In genomic region chr10:48457949-48458661, GRCh38 we compare ENCODE assay signal across 15 cellular contexts.
DNase-seq lines count a peak whose midpoint lies in the region; ATAC-seq and TF ChIP-seq lines count a peak whose summit lies in the region.
"Had no signal": no experiment of that assay in that cellular context is flagged by ENCODE, and none has a peak within 500 bp of the region (broad histone marks: within the 10 kb centered on the region; RNA-seq: fewer than 3 reads in every experiment).

No MANE protein-coding gene starts in this region.

- peaks cover 88% of the 10 kb centered on the region for H3K79me2 ChIP-seq in osteoblast (ENCODE audit: insufficient read depth, low read length)

- H3K4me1 ChIP-seq in osteoblast (ENCODE audit: insufficient read depth, low read length) (no peaks in the 10 kb centered on the region), aorta (ENCODE audit: control insufficient read depth in 1 of 2, insufficient read depth in 2 of 2, low read length in 2 of 2) (no peaks in the 10 kb centered on the region)
- H3K4me1 ChIP-seq: SJSA1 had no signal

- H3K9me3 ChIP-seq in osteoblast (ENCODE audit: low read depth, low read length) (no peaks in the 10 kb centered on the region), aorta (ENCODE audit: control insufficient read depth, low read length) (no peaks in the 10 kb centered on the region)
- H3K9me3 ChIP-seq: SJSA1 had no signal

- no peaks in the 10 kb centered on the region for H3K4me1 Mint-ChIP-seq in natural killer cell treated with Interleukin-12 subunit alpha and Interleukin-12 subunit beta and Interleukin-15 and Interleukin-18, amount 100 ng/mL, for 72 hours (ENCODE audit: low read depth in 2 of 2)
- no peaks in the 10 kb centered on the region for H3K4me1 Mint-ChIP-seq in natural killer cell
- H3K4me1 Mint-ChIP-seq in dendritic cell treated with granulocyte-macrophage colony-stimulating factor and Interleukin-4, amounts not matched to agents 40 ng/mL and 50 ng/mL, for 4 days (ENCODE audit: low read depth) = peaks cover 53% of the 10 kb centered on the region

- H3K36me3 Mint-ChIP-seq in natural killer cell treated with Interleukin-12 subunit alpha and Interleukin-12 subunit beta and Interleukin-15 and Interleukin-18, amount 100 ng/mL, for 72 hours = no peaks in the 10 kb centered on the region
- no peaks in the 10 kb centered on the region for H3K36me3 Mint-ChIP-seq in natural killer cell
- H3K36me3 Mint-ChIP-seq in dendritic cell treated with granulocyte-macrophage colony-stimulating factor and Interleukin-4, amounts not matched to agents 40 ng/mL and 50 ng/mL, for 4 days (ENCODE audit: low read depth) = peaks cover 45% of the 10 kb centered on the region

- H3K4me3 ChIP-seq in osteoblast (ENCODE audit: insufficient read depth, low read length) (no peak overlapping the region), aorta (ENCODE audit: low read length in 2 of 2) (no peak overlapping the region)
- H3K4me3 ChIP-seq: SJSA1 had no signal

- no peaks in the 10 kb centered on the region for H3K27me3 Mint-ChIP-seq in natural killer cell treated with Interleukin-12 subunit alpha and Interleukin-12 subunit beta and Interleukin-15 and Interleukin-18, amount 100 ng/mL, for 72 hours
- H3K27me3 Mint-ChIP-seq in natural killer cell (ENCODE audit: low read depth in 2 of 2) = no peaks in the 10 kb centered on the region
- peaks cover 25% of the 10 kb centered on the region for H3K27me3 Mint-ChIP-seq in dendritic cell treated with granulocyte-macrophage colony-stimulating factor and Interleukin-4, amounts not matched to agents 40 ng/mL and 50 ng/mL, for 4 days

- no peaks in the 10 kb centered on the region for H3K9me3 Mint-ChIP-seq in natural killer cell treated with Interleukin-12 subunit alpha and Interleukin-12 subunit beta and Interleukin-15 and Interleukin-18, amount 100 ng/mL, for 72 hours
- no peaks in the 10 kb centered on the region for H3K9me3 Mint-ChIP-seq in natural killer cell
- no peaks in the 10 kb centered on the region for H3K9me3 Mint-ChIP-seq in dendritic cell treated with granulocyte-macrophage colony-stimulating factor and Interleukin-4, amounts not matched to agents 40 ng/mL and 50 ng/mL, for 4 days

- no peak overlapping the region for H2AFZ ChIP-seq in osteoblast (ENCODE audit: low read length)

- H3K27ac ChIP-seq in osteoblast (ENCODE audit: low read depth, low read length) (no peak overlapping the region), aorta (ENCODE audit: low read depth in 1 of 2, low read length in 2 of 2) (no peak overlapping the region)
- H3K27ac ChIP-seq: KMS-11, SJSA1 had no signal

- no peak for ATAC-seq in natural killer cell treated with Interleukin-12 subunit alpha and Interleukin-12 subunit beta and Interleukin-15 and Interleukin-18, amount 100 ng/mL, for 72 hours
- no peak for ATAC-seq in natural killer cell
- ATAC-seq in aorta (ENCODE audit: low FRiP score) = no peak
- no peak for ATAC-seq in HG03520 (IDR thresholded peaks at IDR 0.05; ENCODE audit: unreplicated experiment)

- no peak overlapping the region for H3K4me3 Mint-ChIP-seq in natural killer cell treated with Interleukin-12 subunit alpha and Interleukin-12 subunit beta and Interleukin-15 and Interleukin-18, amount 100 ng/mL, for 72 hours
- H3K4me3 Mint-ChIP-seq in natural killer cell = no peak overlapping the region
- no peak overlapping the region for H3K4me3 Mint-ChIP-seq in dendritic cell treated with granulocyte-macrophage colony-stimulating factor and Interleukin-4, amounts not matched to agents 40 ng/mL and 50 ng/mL, for 4 days

- intact Hi-C loops in natural killer cell (cut with micrococcal nuclease) = no loop called here
- intact Hi-C loops in dendritic cell treated with granulocyte-macrophage colony-stimulating factor and Interleukin-4, amounts not matched to agents 40 ng/mL and 50 ng/mL, for 4 days (cut with micrococcal nuclease) = no loop called here
- intact Hi-C loops in aorta (cut with DNase I) = no loop called here

- 77 to 80% methylated on average over 5 of the region's 5 CpGs for WGBS in aorta, 2 donors

- no peak overlapping the region for H3K4me2 ChIP-seq in osteoblast (ENCODE audit: insufficient read depth, low read length)
- H3K4me2 ChIP-seq: KMS-11 had no signal

- no peaks in the 10 kb centered on the region for H3K27me3 ChIP-seq in osteoblast (ENCODE audit: insufficient read depth, low read length)
- H3K27me3 ChIP-seq in aorta (ENCODE audit: control insufficient read depth in 1 of 2, insufficient read depth in 2 of 2, low read length in 1 of 2) = no peaks in the 10 kb centered on the region
- H3K27me3 ChIP-seq: SJSA1 had no signal

- H3K36me3 ChIP-seq in osteoblast (ENCODE audit: insufficient read depth, low read length) = peaks cover 16% of the 10 kb centered on the region
- H3K36me3 ChIP-seq in aorta (ENCODE audit: control insufficient read depth in 1 of 2, insufficient read depth in 2 of 2, low read length in 1 of 2) = no peaks in the 10 kb centered on the region
- H3K36me3 ChIP-seq: SJSA1 had no signal

- peaks cover 50% of the 10 kb centered on the region for H4K20me1 ChIP-seq in osteoblast (ENCODE audit: insufficient read depth, low read length)

- H3K27ac Mint-ChIP-seq in natural killer cell treated with Interleukin-12 subunit alpha and Interleukin-12 subunit beta and Interleukin-15 and Interleukin-18, amount 100 ng/mL, for 72 hours = no peak overlapping the region
- no peak overlapping the region for H3K27ac Mint-ChIP-seq in natural killer cell
- peak overlapping the region; percentile 61 for H3K27ac Mint-ChIP-seq in dendritic cell treated with granulocyte-macrophage colony-stimulating factor and Interleukin-4, amounts not matched to agents 40 ng/mL and 50 ng/mL, for 4 days

- peak; percentile 46 for DNase-seq in natural killer cell treated with Interleukin-12 subunit alpha and Interleukin-12 subunit beta and Interleukin-15 and Interleukin-18, amount 100 ng/mL, for 72 hours (ENCODE audit: low spot score)
- DNase-seq in natural killer cell (no peak), osteoblast (ENCODE audit: insufficient read length, low spot score, missing footprints) (peak; percentile 43), aorta (peak; percentile 20 to 60), SIG-M5 (lab: John Stamatoyannopoulos, UW) (no peak), RKO (ENCODE audit: low spot score) (no peak)
- DNase-seq: DMS 273 treated with DMSO at 0.1 percent for 48 hours, GOT3, NCI-H2029, NCI-H2171 treated with DMSO at 0.1 percent for 48 hours, NCI-H510A had no signal

- TF ChIP-seq CTCF in natural killer cell (IDR thresholded peaks at IDR 0.05) = no peak
- TF ChIP-seq CTCF in osteoblast (IDR thresholded peaks at IDR 0.05; ENCODE audit: extremely low read depth, low read depth, low read length) = no peak

Comparison
In these comparisons a context has a peak if more than half of its experiments do, and no peak if none do; other contexts are left out.
1. DNase-seq: peak in natural killer cell treated with Interleukin-12 subunit alpha and Interleukin-12 subunit beta and Interleukin-15 and Interleukin-18, amount 100 ng/mL, for 72 hours (single experiment), osteoblast (single experiment) and aorta (2 of 2); none in natural killer cell (single experiment), SIG-M5 (single experiment) and RKO (single experiment).